In the genomic region with DNA sequence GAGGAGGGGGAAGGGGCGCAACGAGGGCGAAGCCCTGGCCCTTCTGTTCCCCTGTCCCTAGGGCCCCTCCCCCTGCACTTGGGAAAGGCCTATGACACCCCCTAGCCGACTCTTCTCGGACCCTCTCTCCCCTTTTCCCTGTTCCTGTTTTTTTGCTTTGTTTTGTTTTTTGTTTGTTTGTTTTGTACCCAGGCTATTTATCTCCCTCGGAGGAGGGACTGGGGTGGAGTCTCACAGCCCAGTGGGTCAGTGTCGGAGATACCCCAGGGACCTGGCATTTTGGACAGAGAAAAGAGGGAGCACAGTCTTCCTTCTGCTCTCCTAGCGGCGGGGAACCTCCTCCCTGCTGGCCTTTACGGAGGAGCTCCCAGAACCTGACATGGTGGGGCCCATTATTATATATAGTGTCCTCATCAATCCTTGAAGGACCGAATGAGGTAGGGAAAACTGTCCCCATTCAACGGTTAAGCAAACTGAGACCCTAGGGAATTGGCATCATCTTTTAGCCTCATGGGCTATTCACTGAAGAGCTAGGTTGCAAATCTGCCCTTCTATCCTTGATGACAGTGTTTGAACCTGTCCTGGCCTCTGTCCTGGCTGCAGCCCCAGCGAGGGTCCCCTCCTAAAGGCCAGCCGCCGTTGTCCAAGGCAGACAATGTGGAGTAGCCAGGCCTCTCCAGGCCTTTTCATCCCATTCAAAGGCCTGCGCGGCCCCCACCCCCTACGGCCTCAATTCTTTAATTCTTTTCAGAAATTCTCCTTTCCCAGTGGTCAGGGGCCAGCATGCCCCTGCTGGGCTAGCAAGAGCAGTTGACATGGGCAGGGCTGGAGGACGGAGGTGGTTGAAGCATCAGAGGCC, we compare ENCODE assay signal across 7 cellular contexts. TPM values are rescaled to one million over a fixed set of nuclear protein-coding genes. Genes with fewer than 3 reads are reported as not detected.
DNase-seq lines count a peak whose midpoint lies in the region; ATAC-seq, FAIRE-seq and TF ChIP-seq lines count a peak whose summit lies in the region.

No MANE protein-coding gene starts in this region.

- peak overlapping the region; percentile 69 to 82 for H3K9ac ChIP-seq in kidney (ENCODE audit: low read length in 2 of 2)

- peaks cover 0 to 17% (median 0%) of the 10 kb centered on the region in 3 donors for H3K27me3 ChIP-seq in stomach

- no peak for ATAC-seq in activated naive CD8-positive, alpha-beta T cell treated with anti-CD3 and anti-CD28 coated beads, Interleukin-2, amount 50 U/mL, for 24 hours

- no peak overlapping the region for H3K27ac Mint-ChIP-seq in HFFc6
- H3K27ac Mint-ChIP-seq in activated naive CD8-positive, alpha-beta T cell treated with anti-CD3 and anti-CD28 coated beads, Interleukin-2, amount 50 U/mL, for 24 hours, result no peak overlapping the region

- intact Hi-C loops in kidney (cut with DNase I) (no loop called here), stomach (cut with DNase I; ENCODE audit: low total_unique reads) (loop anchor here (5.0 kb wide), 1 partner anchor 41 kb away; no protein-coding TSS in a partner anchor)

- H3K4me3 Mint-ChIP-seq in HFFc6, result peak overlapping the region; percentile 44; the same call in 1 of the 2 replicates
- peak overlapping the region; percentile 51 for H3K4me3 Mint-ChIP-seq in activated naive CD8-positive, alpha-beta T cell treated with anti-CD3 and anti-CD28 coated beads, Interleukin-2, amount 50 U/mL, for 24 hours

- H3K27me3 Mint-ChIP-seq in HFFc6 (ENCODE audit: insufficient read depth), result peaks cover 42% of the 10 kb centered on the region
- H3K27me3 Mint-ChIP-seq in activated naive CD8-positive, alpha-beta T cell treated with anti-CD3 and anti-CD28 coated beads, Interleukin-2, amount 50 U/mL, for 24 hours, result peaks cover 48% of the 10 kb centered on the region

- H3K4me1 ChIP-seq in kidney (ENCODE audit: control insufficient read depth in 1 of 2, insufficient read depth in 1 of 2, low read depth in 1 of 2, low read length in 2 of 2), result peaks cover 2 to 43% of the 10 kb centered on the region in 2 donors
- H3K4me1 ChIP-seq in stomach, result peaks cover 22 to 58% (median 39%) of the 10 kb centered on the region in 4 donors

- in situ Hi-C loops in GM13977 (cut with MboI; ENCODE audit: low pct_unique_long_range_greater_than_20kb, low sequenced_read_pairs, unreplicated experiment), result no loop called here

- TF ChIP-seq EP300 in stomach (IDR thresholded peaks at IDR 0.05), result no peak

- H3K9me3 ChIP-seq in kidney (ENCODE audit: control insufficient read depth in 1 of 2, low read length in 2 of 2), result no peaks in the 10 kb centered on the region
- H3K9me3 ChIP-seq in stomach, result no peaks in the 10 kb centered on the region

- DNase-seq in HFFc6, result no peak
- DNase-seq in activated naive CD8-positive, alpha-beta T cell treated with anti-CD3 and anti-CD28 coated beads, Interleukin-2, amount 50 U/mL, for 24 hours, result no peak
- no peak for DNase-seq in kidney
- no peak for DNase-seq in stomach
- DNase-seq in anterior cingulate cortex (lab: John Stamatoyannopoulos, UW), result no peak
- DNase-seq in GM13977 (ENCODE audit: low spot score), result no peak
- DNase-seq in caudate nucleus (lab: John Stamatoyannopoulos, UW), result no peak

- TF ChIP-seq POLR2A in stomach (IDR thresholded peaks at IDR 0.05), result no peak

- H3K27ac ChIP-seq in kidney (ENCODE audit: low read depth in 2 of 2, low read length in 2 of 2) (peak overlapping the region in 1 of 2 donors; percentile 65), stomach (peak overlapping the region in 4 of 5 donors; percentile 3 to 70 (median 40)), caudate nucleus (ENCODE audit: low read depth, low read length) (no peak overlapping the region)

- H3K36me3 Mint-ChIP-seq in HFFc6 (ENCODE audit: low read depth), result no peaks in the 10 kb centered on the region
- H3K36me3 Mint-ChIP-seq in activated naive CD8-positive, alpha-beta T cell treated with anti-CD3 and anti-CD28 coated beads, Interleukin-2, amount 50 U/mL, for 24 hours (ENCODE audit: low read depth), result no peaks in the 10 kb centered on the region

- H3K36me3 ChIP-seq in kidney (ENCODE audit: control insufficient read depth in 1 of 2, insufficient read depth in 2 of 2, low read length in 2 of 2) (no peaks in the 10 kb centered on the region), stomach (no peaks in the 10 kb centered on the region)

- H3K9me3 Mint-ChIP-seq in HFFc6, result no peaks in the 10 kb centered on the region
- H3K9me3 Mint-ChIP-seq in activated naive CD8-positive, alpha-beta T cell treated with anti-CD3 and anti-CD28 coated beads, Interleukin-2, amount 50 U/mL, for 24 hours, result no peaks in the 10 kb centered on the region

- no peak for FAIRE-seq in kidney (lab: Jason Lieb, UNC)

- 43 to 55% (median 48%) methylated on average over 17 to 19 of the region's 19 CpGs for WGBS in stomach, 5 donors

- H3K4me3 ChIP-seq in kidney (ENCODE audit: low read length in 2 of 2) (peak overlapping the region; percentile 66 to 74), stomach (peak overlapping the region; percentile 55 to 71 (median 61))

- peaks cover 13% of the 10 kb centered on the region; the same call in 1 of the 2 replicates for H3K4me1 Mint-ChIP-seq in HFFc6 (ENCODE audit: low read depth)
- peaks cover 30% of the 10 kb centered on the region for H3K4me1 Mint-ChIP-seq in activated naive CD8-positive, alpha-beta T cell treated with anti-CD3 and anti-CD28 coated beads, Interleukin-2, amount 50 U/mL, for 24 hours

- no peak for TF ChIP-seq CTCF in HFFc6 (IDR thresholded peaks at IDR 0.05)
- no peak for TF ChIP-seq CTCF in kidney (IDR thresholded peaks at IDR 0.05; ENCODE audit: borderline replicate concordance, extremely low read depth, insufficient read depth)
- TF ChIP-seq CTCF in stomach (IDR thresholded peaks at IDR 0.05), result no peak
- TF ChIP-seq CTCF in GM13977 (IDR thresholded peaks at IDR 0.05; ENCODE audit: extremely low read depth, insufficient read depth, missing control alignments), result no peak

RNA-seq across cellular contexts. Expression of gene EMID1, which starts 0.9 kb away (rescaled TPM):
- not detected for total RNA-seq in HFFc6 (2021; fragmentation: NEBNext Ultra II Directional; extraction: Animal tissue kit (Norgen Biotek cat#: 25700))
- total RNA-seq in kidney (9.6 TPM), stomach (10 to 100 TPM in 2 of 5 donors, 1 to 10 TPM in 2, not detected in 1; 1.8 to 23.6 (median 9.5) TPM)
- polyA plus RNA-seq in kidney (ENCODE audit: insufficient read depth, low read depth, low replicate concordance) (25.5 TPM), stomach (10 to 100 TPM in 2 of 3 donors, 1 to 10 TPM in 1; 2.5 to 12.7 (median 10.3) TPM)
